15 cellular contexts compared by ENCODE assay signal in the genomic region with DNA sequence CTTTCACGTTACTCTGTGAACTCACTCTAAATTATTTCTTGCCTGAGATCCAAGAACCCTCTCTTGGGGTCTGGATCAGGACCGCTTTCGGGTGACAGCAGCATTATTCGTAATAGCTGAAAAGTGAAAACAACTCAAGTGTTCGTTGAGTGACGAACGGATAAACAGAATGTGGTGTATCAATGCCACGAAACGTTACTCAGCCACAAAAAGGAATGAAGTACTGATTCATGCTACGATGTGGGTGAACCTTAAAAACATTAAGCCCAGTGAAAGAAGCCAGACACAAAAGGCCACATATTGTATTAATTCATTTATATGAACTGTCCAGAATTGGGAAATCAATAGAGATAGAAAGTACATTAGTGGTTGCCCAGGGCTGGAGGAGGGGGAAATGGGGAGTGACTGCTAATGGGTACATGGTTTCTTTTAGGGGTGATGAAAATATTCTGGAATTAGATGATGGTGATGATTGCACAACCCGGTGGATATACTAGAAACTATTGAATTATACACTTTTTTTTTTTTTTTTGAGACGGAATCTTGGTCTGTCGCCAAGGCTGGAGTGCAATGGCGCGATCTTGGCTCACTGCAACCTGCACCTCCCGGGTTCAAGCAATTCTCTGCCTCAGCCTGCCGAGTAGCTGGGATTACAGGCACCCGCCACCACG. TPM values are rescaled to one million over a fixed set of nuclear protein-coding genes. Genes with fewer than 3 reads are reported as not detected.
DNase-seq lines count a peak whose midpoint lies in the region; ATAC-seq and TF ChIP-seq lines count a peak whose summit lies in the region.
"Had no signal": no experiment of that assay in that cellular context is flagged by ENCODE, and none has a peak within 500 bp of the region (broad histone marks: within the 10 kb centered on the region; RNA-seq: fewer than 3 reads in every experiment).

No MANE protein-coding gene starts in this region.

- H3K27ac ChIP-seq in fibroblast of lung (ENCODE audit: insufficient read depth, low read length) (no peak overlapping the region), mesendoderm (ENCODE audit: low read depth, low read length) (no peak overlapping the region)
- H3K27ac ChIP-seq: foreskin keratinocyte, VCaP had no signal

- H3K4me1 Mint-ChIP-seq in natural killer cell treated with Interleukin-12 subunit alpha and Interleukin-12 subunit beta and Interleukin-15 and Interleukin-18, amount 100 ng/mL, for 72 hours (ENCODE audit: low read depth in 2 of 2) = peaks cover 9 to 14% of the 10 kb centered on the region in 2 donors
- H3K4me1 Mint-ChIP-seq in natural killer cell (no peaks in the 10 kb centered on the region), immature natural killer cell (no peaks in the 10 kb centered on the region)
- H3K4me1 Mint-ChIP-seq: activated naive CD8-positive, alpha-beta T cell treated with anti-CD3 and anti-CD28 coated beads for 36 hours; naive B cell had no signal

- no peaks in the 10 kb centered on the region for H3K9me3 Mint-ChIP-seq in natural killer cell treated with Interleukin-12 subunit alpha and Interleukin-12 subunit beta and Interleukin-15 and Interleukin-18, amount 100 ng/mL, for 72 hours
- no peaks in the 10 kb centered on the region for H3K9me3 Mint-ChIP-seq in natural killer cell
- H3K9me3 Mint-ChIP-seq in immature natural killer cell = peaks cover 0 to 3% (median 0%) of the 10 kb centered on the region in 6 donors

- H3K79me2 ChIP-seq in fibroblast of lung (ENCODE audit: control insufficient read depth, insufficient read depth, low read length) (no peaks in the 10 kb centered on the region), mesendoderm (ENCODE audit: control insufficient read depth, insufficient read depth, low read length) (peaks cover 2% of the 10 kb centered on the region)

- H3K9me3 ChIP-seq in fibroblast of lung (ENCODE audit: control insufficient read depth, insufficient read depth, low read depth, low read length) = no peaks in the 10 kb centered on the region
- H3K9me3 ChIP-seq: testis had no signal

- H3K9ac ChIP-seq in fibroblast of lung (ENCODE audit: insufficient read depth, low read length) (no peak overlapping the region), mesendoderm (ENCODE audit: low read length) (no peak overlapping the region)

- H3K4ac ChIP-seq in mesendoderm (ENCODE audit: low read depth, low read length) = no peak overlapping the region

- H3K4me3 Mint-ChIP-seq in natural killer cell treated with Interleukin-12 subunit alpha and Interleukin-12 subunit beta and Interleukin-15 and Interleukin-18, amount 100 ng/mL, for 72 hours = no peak overlapping the region
- no peak overlapping the region for H3K4me3 Mint-ChIP-seq in natural killer cell
- no peak overlapping the region for H3K4me3 Mint-ChIP-seq in immature natural killer cell
- H3K4me3 Mint-ChIP-seq: activated naive CD8-positive, alpha-beta T cell treated with anti-CD3 and anti-CD28 coated beads for 36 hours; naive B cell had no signal

- H3K4me2 ChIP-seq in fibroblast of lung (ENCODE audit: extremely low read depth, insufficient read depth, low read length) (no peak overlapping the region), mesendoderm (ENCODE audit: low read length) (no peak overlapping the region)

- ATAC-seq in natural killer cell treated with Interleukin-12 subunit alpha and Interleukin-12 subunit beta and Interleukin-15 and Interleukin-18, amount 100 ng/mL, for 72 hours = no peak
- ATAC-seq in natural killer cell = no peak
- ATAC-seq in GM21737 (IDR thresholded peaks at IDR 0.05; ENCODE audit: unreplicated experiment) = no peak
- no peak for ATAC-seq in HG03521 (IDR thresholded peaks at IDR 0.05; ENCODE audit: unreplicated experiment)
- ATAC-seq: foreskin keratinocyte had no signal

- peaks cover 22 to 32% of the 10 kb centered on the region in 2 donors for H3K27me3 Mint-ChIP-seq in natural killer cell treated with Interleukin-12 subunit alpha and Interleukin-12 subunit beta and Interleukin-15 and Interleukin-18, amount 100 ng/mL, for 72 hours
- peaks cover 16 to 45% of the 10 kb centered on the region in 2 donors for H3K27me3 Mint-ChIP-seq in natural killer cell (ENCODE audit: low read depth in 2 of 2)
- peaks cover 7 to 11% (median 8%) of the 10 kb centered on the region in 3 donors for H3K27me3 Mint-ChIP-seq in immature natural killer cell (ENCODE audit: low read depth in 3 of 3)

- TF ChIP-seq CTCF in natural killer cell (IDR thresholded peaks at IDR 0.05) = no peak
- TF ChIP-seq CTCF in fibroblast of lung (conservative IDR thresholded peaks at IDR 0.05 in 1 of 2, IDR thresholded peaks at IDR 0.05 in 1 of 2; ENCODE audit: low read depth in 1 of 2, low read length in 2 of 2) = no peak

- intact Hi-C loops in natural killer cell (cut with micrococcal nuclease) = no loop called here

- H2BK120ac ChIP-seq in mesendoderm (ENCODE audit: low read depth, low read length) = no peak overlapping the region

- H3K27me3 ChIP-seq in fibroblast of lung (ENCODE audit: control insufficient read depth, insufficient read depth, low read length) (no peaks in the 10 kb centered on the region), mesendoderm (ENCODE audit: insufficient read depth, low read length, poor library complexity) (no peaks in the 10 kb centered on the region)
- H3K27me3 ChIP-seq: testis had no signal

- no peak overlapping the region for H2BK15ac ChIP-seq in mesendoderm (replicated peaks; ENCODE audit: low read depth)

- H2AK5ac ChIP-seq in mesendoderm (ENCODE audit: low read length) = no peak overlapping the region

- no peaks in the 10 kb centered on the region for H4K20me1 ChIP-seq in fibroblast of lung (ENCODE audit: control insufficient read depth, extremely low read depth, insufficient read depth, low read length)

- H3K18ac ChIP-seq in mesendoderm (ENCODE audit: low read length) = peak overlapping the region; percentile 40

- peak overlapping the region; percentile 9 to 15 for H3K27ac Mint-ChIP-seq in natural killer cell treated with Interleukin-12 subunit alpha and Interleukin-12 subunit beta and Interleukin-15 and Interleukin-18, amount 100 ng/mL, for 72 hours
- no peak overlapping the region for H3K27ac Mint-ChIP-seq in natural killer cell
- no peak overlapping the region for H3K27ac Mint-ChIP-seq in immature natural killer cell
- H3K27ac Mint-ChIP-seq: activated naive CD8-positive, alpha-beta T cell treated with anti-CD3 and anti-CD28 coated beads for 36 hours; naive B cell had no signal

- no peak overlapping the region for H3K56ac ChIP-seq in mesendoderm (ENCODE audit: low read length)

- H2AFZ ChIP-seq in fibroblast of lung (ENCODE audit: low read length) = no peak overlapping the region

- H3K4me3 ChIP-seq in fibroblast of lung (replicated peaks in 1 of 4; ENCODE audit: control extremely low read depth in 1 of 4, insufficient read depth in 1 of 4, low read depth in 3 of 4, low read length in 4 of 4) = no peak overlapping the region
- H3K4me3 ChIP-seq in mesendoderm (ENCODE audit: low read length) = no peak overlapping the region
- H3K4me3 ChIP-seq: testis had no signal

- H3K36me3 ChIP-seq in fibroblast of lung (ENCODE audit: control insufficient read depth, insufficient read depth, low read length) = no peaks in the 10 kb centered on the region
- H3K36me3 ChIP-seq in mesendoderm (ENCODE audit: control insufficient read depth, insufficient read depth, low read length) = no peaks in the 10 kb centered on the region

- peaks cover 7% of the 10 kb centered on the region for H3K79me1 ChIP-seq in mesendoderm (ENCODE audit: low read length)

- H4K5ac ChIP-seq in mesendoderm (ENCODE audit: low read length) = no peak overlapping the region

- no CpG with 5 or more reads among the region's 19 CpGs for WGBS in mesendoderm (ENCODE audit: extremely low coverage, insufficient coverage, low lambda C conversion rate)

- DNase-seq in natural killer cell treated with Interleukin-12 subunit alpha and Interleukin-12 subunit beta and Interleukin-15 and Interleukin-18, amount 100 ng/mL, for 72 hours (ENCODE audit: low spot score) = no peak
- no peak for DNase-seq in natural killer cell
- DNase-seq in fibroblast of lung (ENCODE audit: low read depth in 2 of 2) = peak; percentile 46 to 72
- no peak for DNase-seq in mesendoderm
- DNase-seq in immature natural killer cell = no peak
- DNase-seq in NCI-H748 (lab: John Stamatoyannopoulos, UW; ENCODE audit: unreplicated experiment) = no peak
- DNase-seq: activated naive CD8-positive, alpha-beta T cell treated with anti-CD3 and anti-CD28 coated beads for 36 hours; naive B cell; NCI-H2171; testis had no signal

- H4K8ac ChIP-seq in mesendoderm (ENCODE audit: low read depth, low read length) = no peak overlapping the region

- H3K36me3 Mint-ChIP-seq in natural killer cell treated with Interleukin-12 subunit alpha and Interleukin-12 subunit beta and Interleukin-15 and Interleukin-18, amount 100 ng/mL, for 72 hours = no peaks in the 10 kb centered on the region
- H3K36me3 Mint-ChIP-seq in natural killer cell (no peaks in the 10 kb centered on the region), immature natural killer cell (no peaks in the 10 kb centered on the region)
- H3K36me3 Mint-ChIP-seq: activated naive CD8-positive, alpha-beta T cell treated with anti-CD3 and anti-CD28 coated beads for 36 hours had no signal

- H2BK5ac ChIP-seq in mesendoderm (ENCODE audit: low read length) = no peak overlapping the region

- H3K23ac ChIP-seq in mesendoderm (ENCODE audit: low read length) = no peak overlapping the region

- H3K4me1 ChIP-seq in fibroblast of lung (ENCODE audit: control insufficient read depth, extremely low read depth, insufficient read depth, low read length) (peaks cover 9% of the 10 kb centered on the region), mesendoderm (ENCODE audit: control insufficient read depth, low read depth, low read length) (peaks cover 5% of the 10 kb centered on the region)
- H3K4me1 ChIP-seq: foreskin keratinocyte had no signal

RNA-seq across cellular contexts. Expression of gene PTGIS, which starts 8.4 kb away (rescaled TPM):
- under 1 TPM in 1 of 2 donors, not detected in 1; 0.08 TPM for total RNA-seq in natural killer cell treated with Interleukin-12 subunit alpha and Interleukin-12 subunit beta and Interleukin-15 and Interleukin-18, amount 100 ng/mL, for 72 hours
- total RNA-seq in natural killer cell = not detected
- 41.5 and 79.1 TPM in 2 replicates for total RNA-seq in fibroblast of lung
- polyA plus RNA-seq in fibroblast of lung = 6.8 and 33.1 TPM in 2 replicates
- polyA plus RNA-seq in fibroblast of lung (2012) = 5.3 and 22.0 TPM in 2 replicates
- polyA minus RNA-seq in fibroblast of lung (ENCODE audit: low replicate concordance) = 24.8 and 159 TPM in 2 replicates
- 13.1 TPM for polyA plus RNA-seq in mesendoderm (2013, experiment 1 of 2)
- polyA plus RNA-seq in mesendoderm (2013, experiment 2 of 2) = 13.0 TPM
- polyA plus RNA-seq in immature natural killer cell = not detected
- total RNA-seq: foreskin keratinocyte had no signal
- polyA plus RNA-seq: foreskin keratinocyte, keratinocyte had no signal

Comparison
In these comparisons a context has a peak if more than half of its experiments do, and no peak if none do; other contexts are left out.
1. H3K27ac Mint-ChIP-seq: peak in natural killer cell treated with Interleukin-12 subunit alpha and Interleukin-12 subunit beta and Interleukin-15 and Interleukin-18, amount 100 ng/mL, for 72 hours (2 of 2); none in natural killer cell (0 of 2) and immature natural killer cell (0 of 6).
2. DNase-seq: peak in fibroblast of lung (2 of 2); none in natural killer cell treated with Interleukin-12 subunit alpha and Interleukin-12 subunit beta and Interleukin-15 and Interleukin-18, amount 100 ng/mL, for 72 hours (single experiment), natural killer cell (single experiment), mesendoderm (single experiment), immature natural killer cell (0 of 3) and NCI-H748 (single experiment).
3. RNA of gene PTGIS, which starts 8.4 kb away (total RNA-seq): 41.5 to 79.1 TPM in fibroblast of lung; 0.08 TPM in natural killer cell treated with Interleukin-12 subunit alpha and Interleukin-12 subunit beta and Interleukin-15 and Interleukin-18, amount 100 ng/mL, for 72 hours and not detected in natural killer cell; every median in the first group is over 10 times any median in the second.